ENCODE assay signal across 26 cellular contexts in genomic region chr22:49325531-49326395, GRCh38.
DNase-seq lines count a peak whose midpoint lies in the region; ATAC-seq and TF ChIP-seq lines count a peak whose summit lies in the region.
"Had no signal": no experiment of that assay in that cellular context is flagged by ENCODE, and none has a peak within 500 bp of the region (broad histone marks: within the 10 kb centered on the region; RNA-seq: fewer than 3 reads in every experiment).

No MANE protein-coding gene starts in this region.

- TF ChIP-seq EP300 in esophagus muscularis mucosa (IDR thresholded peaks at IDR 0.05): no peak

- intact Hi-C loops in esophagus muscularis mucosa (cut with DNase I) (loop anchor here (10.0 kb wide), 1 partner anchor 59 kb away; no protein-coding TSS in a partner anchor), posterior vena cava (cut with DNase I) (no loop called here)

- H3K4me3 Mint-ChIP-seq in activated T-cell treated with anti-CD3 and anti-CD28 coated beads, Interleukin-2, amount 50 U/mL, for 24 hours: no peak overlapping the region
- H3K4me3 Mint-ChIP-seq: activated naive CD4-positive, alpha-beta T cell treated with anti-CD3 and anti-CD28 coated beads, Interleukin-2, amount 50 U/mL, for 24 hours; naive B cell; WTC11 had no signal

- H3K4me3 ChIP-seq in esophagus muscularis mucosa: no peak overlapping the region
- H3K4me3 ChIP-seq: thyroid gland had no signal

- DNase-seq in AG20443 (ENCODE audit: low spot score) (peak; percentile 5), GM03348 (ENCODE audit: low spot score) (peak; percentile 1), esophagus muscularis mucosa (ENCODE audit: extremely low spot score) (peak; percentile 74), posterior vena cava (ENCODE audit: low spot score) (peak; percentile 60), NCI-H2081 treated with DMSO at 0.1 percent for 48 hours (lab: John Stamatoyannopoulos, UW) (no peak), GM10266 (ENCODE audit: extremely low spot score) (no peak)
- no peak for DNase-seq in activated T-cell treated with anti-CD3 and anti-CD28 coated beads, Interleukin-2, amount 50 U/mL, for 24 hours
- DNase-seq: activated CD4-positive, alpha-beta T cell treated with anti-CD3 and anti-CD28 coated beads, Interleukin-2, amount 50 U/mL, for 4 hours; CD4-positive, CD25-positive, alpha-beta regulatory T cell; EL; KBM-7; left cardiac atrium; mesenchymal stem cell; MM.1S; naive B cell; NCI-H1417 treated with DMSO at 0.1 percent for 48 hours; occipital lobe; retina; SHP77 treated with DMSO at 0.1 percent for 48 hours; stimulated activated CD4-positive, alpha-beta T cell treated with anti-CD3 and anti-CD28 coated beads, Interleukin-12 subunit alpha, Interleukin-12 subunit beta, amount 100 ng/mL, for 4 hours; stimulated activated CD4-positive, alpha-beta T cell treated with anti-CD3 and anti-CD28 coated beads, Interleukin-4, amount 100 ng/mL, for 4 hours; stimulated activated naive CD8-positive, alpha-beta T cell treated with anti-CD3 and anti-CD28 coated beads, Interleukin-15, Interleukin-2, amounts not matched to agents 100 U/mL and 50 U/mL, for 24 hours; thyroid gland had no signal

- no peaks in the 10 kb centered on the region for H3K4me1 ChIP-seq in esophagus muscularis mucosa
- H3K4me1 ChIP-seq: thyroid gland had no signal

- H3K27ac Mint-ChIP-seq in activated T-cell treated with anti-CD3 and anti-CD28 coated beads, Interleukin-2, amount 50 U/mL, for 24 hours: no peak overlapping the region
- H3K27ac Mint-ChIP-seq: activated naive CD4-positive, alpha-beta T cell treated with anti-CD3 and anti-CD28 coated beads, Interleukin-2, amount 50 U/mL, for 24 hours; naive B cell; WTC11 had no signal

- no peak for ATAC-seq in GM18870 (IDR thresholded peaks at IDR 0.05; ENCODE audit: unreplicated experiment)
- ATAC-seq: left cardiac atrium; stimulated activated naive CD8-positive, alpha-beta T cell treated with anti-CD3 and anti-CD28 coated beads, Interleukin-15, Interleukin-2, amounts not matched to agents 100 U/mL and 50 U/mL, for 24 hours; WTC11 had no signal

- 79% methylated on average over 25 of the region's 25 CpGs for WGBS in esophagus muscularis mucosa

- peaks cover 3% of the 10 kb centered on the region for H3K9me3 Mint-ChIP-seq in activated T-cell treated with anti-CD3 and anti-CD28 coated beads, Interleukin-2, amount 50 U/mL, for 24 hours
- H3K9me3 Mint-ChIP-seq: activated naive CD4-positive, alpha-beta T cell treated with anti-CD3 and anti-CD28 coated beads, Interleukin-2, amount 50 U/mL, for 24 hours had no signal

- no peak for TF ChIP-seq POLR2A in esophagus muscularis mucosa (IDR thresholded peaks at IDR 0.05; ENCODE audit: low read depth)

- H3K9me3 ChIP-seq in esophagus muscularis mucosa: peaks cover 0 to 26% (median 13%) of the 10 kb centered on the region in 4 donors
- H3K9me3 ChIP-seq: thyroid gland had no signal

- H3K4me1 Mint-ChIP-seq in activated T-cell treated with anti-CD3 and anti-CD28 coated beads, Interleukin-2, amount 50 U/mL, for 24 hours (ENCODE audit: low read depth): no peaks in the 10 kb centered on the region
- H3K4me1 Mint-ChIP-seq: activated naive CD4-positive, alpha-beta T cell treated with anti-CD3 and anti-CD28 coated beads, Interleukin-2, amount 50 U/mL, for 24 hours; CD4-positive, CD25-positive, alpha-beta regulatory T cell; naive B cell; WTC11 had no signal

- no peaks in the 10 kb centered on the region for H3K36me3 Mint-ChIP-seq in activated T-cell treated with anti-CD3 and anti-CD28 coated beads, Interleukin-2, amount 50 U/mL, for 24 hours (ENCODE audit: low read depth)
- H3K36me3 Mint-ChIP-seq: activated naive CD4-positive, alpha-beta T cell treated with anti-CD3 and anti-CD28 coated beads, Interleukin-2, amount 50 U/mL, for 24 hours; CD4-positive, CD25-positive, alpha-beta regulatory T cell; WTC11 had no signal

- H3K27me3 Mint-ChIP-seq in activated T-cell treated with anti-CD3 and anti-CD28 coated beads, Interleukin-2, amount 50 U/mL, for 24 hours: peaks cover 49% of the 10 kb centered on the region
- H3K27me3 Mint-ChIP-seq: CD4-positive, CD25-positive, alpha-beta regulatory T cell had no signal

- no peak for TF ChIP-seq CTCF in esophagus muscularis mucosa (IDR thresholded peaks at IDR 0.05)
- TF ChIP-seq CTCF in GM10266 (IDR thresholded peaks at IDR 0.05; ENCODE audit: control insufficient read depth, insufficient read depth, low read depth, missing control alignments): no peak

- peaks cover 0 to 87% (median 0%) of the 10 kb centered on the region in 4 donors for H3K27me3 ChIP-seq in esophagus muscularis mucosa
- H3K27me3 ChIP-seq: thyroid gland had no signal

- no peaks in the 10 kb centered on the region for H3K36me3 ChIP-seq in esophagus muscularis mucosa
- H3K36me3 ChIP-seq: thyroid gland had no signal

- H3K27ac ChIP-seq in esophagus muscularis mucosa (replicated peaks in 1 of 4): no peak overlapping the region
- H3K27ac ChIP-seq: thyroid gland had no signal

Comparison
In these comparisons a context has a peak if more than half of its experiments do, and no peak if none do; other contexts are left out.
1. DNase-seq: peak in AG20443 (single experiment), GM03348 (single experiment), esophagus muscularis mucosa (single experiment) and posterior vena cava (single experiment); none in NCI-H2081 treated with DMSO at 0.1 percent for 48 hours (single experiment), GM10266 (single experiment) and activated T-cell treated with anti-CD3 and anti-CD28 coated beads, Interleukin-2, amount 50 U/mL, for 24 hours (single experiment).